In the genomic region with DNA sequence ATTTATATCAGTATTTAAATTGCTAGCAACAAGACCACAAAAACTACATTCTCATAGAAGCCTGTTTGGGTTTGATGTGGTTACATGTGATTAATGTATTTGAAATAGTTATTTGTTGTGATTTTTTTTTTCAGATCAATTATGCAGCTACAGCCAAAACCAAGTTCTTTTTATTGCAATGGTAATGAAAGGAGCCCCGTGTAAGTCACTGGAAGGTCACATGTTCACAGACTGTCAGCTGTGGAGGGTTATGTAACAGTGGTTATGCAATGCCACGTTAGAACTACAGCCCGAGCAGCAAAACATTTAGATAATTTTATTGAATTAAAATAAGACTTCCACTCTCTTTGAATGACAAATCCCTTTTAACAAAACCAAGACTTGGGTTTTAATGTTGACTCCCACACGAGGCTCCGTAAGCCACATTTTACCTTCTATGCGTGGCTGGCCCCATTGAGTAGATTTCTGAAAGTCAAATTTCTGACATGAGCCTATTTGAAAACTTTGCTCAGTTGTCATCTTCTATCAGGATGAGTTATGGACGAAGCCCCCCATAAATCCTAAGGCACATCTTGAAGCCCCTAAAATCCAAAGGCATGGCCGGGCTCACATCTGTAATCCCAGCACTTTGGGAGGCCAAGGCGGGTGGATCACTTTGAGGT, we compare ENCODE assay signal across 9 cellular contexts. TPM values are rescaled to one million over a fixed set of nuclear protein-coding genes. Genes with fewer than 3 reads are reported as not detected.
A peak's percentile ranks its signal among the peaks of the same experiment; 100 is the strongest.
DNase-seq lines count a peak whose midpoint lies in the region; ATAC-seq and TF ChIP-seq lines count a peak whose summit lies in the region.
"Had no signal": no experiment of that assay in that cellular context is flagged by ENCODE, and none has a peak within 500 bp of the region (broad histone marks: within the 10 kb centered on the region; RNA-seq: fewer than 3 reads in every experiment).

No MANE protein-coding gene starts in this region.

- ATAC-seq in right lobe of liver = peak; percentile 74 to 89 (median 81)
- no peak for ATAC-seq in GM19397 (IDR thresholded peaks at IDR 0.05; ENCODE audit: unreplicated experiment)
- no peak for ATAC-seq in GM21447 (IDR thresholded peaks at IDR 0.05; ENCODE audit: unreplicated experiment)

- H3K36me3 ChIP-seq in right lobe of liver = peaks cover 0 to 12% (median 6%) of the 10 kb centered on the region in 4 donors

- H3K4me3 ChIP-seq in right lobe of liver = no peak overlapping the region

- DNase-seq in activated naive CD4-positive, alpha-beta T cell treated with Interleukin-2 at 50 U/mL for 16 hours = no peak
- peak in 51 of 61 donors; percentile 21 to 94 (median 64) for DNase-seq in caudate nucleus (lab: John Stamatoyannopoulos, UW)
- peak in 1 of 3 donors; percentile 73 for DNase-seq in right lobe of liver
- DNase-seq in ureter (ENCODE audit: low spot score) = peak; percentile 60
- DNase-seq in LoVo (ENCODE audit: low spot score) = no peak

- intact Hi-C loops in right lobe of liver (cut with DNase I) = loop anchor here in 1 of 2 donors (10.0 kb wide), 1 partner anchor 116 kb away; no protein-coding TSS in a partner anchor

- H3K27me3 ChIP-seq in right lobe of liver = no peaks in the 10 kb centered on the region

- peak overlapping the region; percentile 99 for H3K27ac ChIP-seq in caudate nucleus (ENCODE audit: low read depth, low read length)
- peak overlapping the region; percentile 43 to 77 (median 61) for H3K27ac ChIP-seq in right lobe of liver

- H3K4me1 Mint-ChIP-seq in activated naive CD4-positive, alpha-beta T cell treated with anti-CD3 and anti-CD28 coated beads, Interleukin-2, amount 50 U/mL, for 24 hours = peaks cover 43% of the 10 kb centered on the region

- TF ChIP-seq CTCF in right lobe of liver (IDR thresholded peaks at IDR 0.05) = no peak

- peaks cover 0 to 23% (median 8%) of the 10 kb centered on the region in 4 donors for H3K4me1 ChIP-seq in right lobe of liver

- no peak for TF ChIP-seq POLR2A in right lobe of liver (IDR thresholded peaks at IDR 0.05)

- no peaks in the 10 kb centered on the region for H3K9me3 Mint-ChIP-seq in activated naive CD4-positive, alpha-beta T cell treated with anti-CD3 and anti-CD28 coated beads, Interleukin-2, amount 50 U/mL, for 24 hours
- H3K9me3 Mint-ChIP-seq: T-helper 1 cell treated with Interleukin-12 subunit alpha and Interleukin-12 subunit beta and Interleukin-4 antibody, amounts not matched to agents 30 μg/mL and 1 μg/mL, for 36 hours had no signal

- WGBS in right lobe of liver (ENCODE audit: insufficient coverage, low coverage, low lambda C conversion rate, missing lambda C conversion rate) = 18% methylated on average over 9 of the region's 9 CpGs

- no peaks in the 10 kb centered on the region for H3K27me3 Mint-ChIP-seq in activated naive CD4-positive, alpha-beta T cell treated with anti-CD3 and anti-CD28 coated beads, Interleukin-2, amount 50 U/mL, for 24 hours

- H3K9me3 ChIP-seq in right lobe of liver = no peaks in the 10 kb centered on the region

- H3K4me3 Mint-ChIP-seq in activated naive CD4-positive, alpha-beta T cell treated with anti-CD3 and anti-CD28 coated beads, Interleukin-2, amount 50 U/mL, for 24 hours = peak overlapping the region; percentile 8
- H3K4me3 Mint-ChIP-seq: T-helper 1 cell treated with Interleukin-12 subunit alpha and Interleukin-12 subunit beta and Interleukin-4 antibody, amounts not matched to agents 30 μg/mL and 1 μg/mL, for 36 hours had no signal

- H3K27ac Mint-ChIP-seq in activated naive CD4-positive, alpha-beta T cell treated with anti-CD3 and anti-CD28 coated beads, Interleukin-2, amount 50 U/mL, for 24 hours = peak overlapping the region; percentile 59
- H3K27ac Mint-ChIP-seq: T-helper 1 cell treated with Interleukin-12 subunit alpha and Interleukin-12 subunit beta and Interleukin-4 antibody, amounts not matched to agents 30 μg/mL and 1 μg/mL, for 36 hours had no signal

- peaks cover 10% of the 10 kb centered on the region for H3K36me3 Mint-ChIP-seq in activated naive CD4-positive, alpha-beta T cell treated with anti-CD3 and anti-CD28 coated beads, Interleukin-2, amount 50 U/mL, for 24 hours

RNA-seq across cellular contexts. Expression of gene SEC14L1, which starts 41.8 kb away (rescaled TPM):
- total RNA-seq in right lobe of liver (10 to 100 TPM; 21.5 to 44.4 (median 24.9) TPM), ureter (66.7 TPM)

Comparison
In these comparisons a context has a peak if more than half of its experiments do, and no peak if none do; other contexts are left out.
1. DNase-seq: peak in caudate nucleus (51 of 61) and ureter (single experiment); none in activated naive CD4-positive, alpha-beta T cell treated with Interleukin-2 at 50 U/mL for 16 hours (single experiment) and LoVo (single experiment).
2. ATAC-seq: peak in right lobe of liver (4 of 4); none in GM19397 (single experiment) and GM21447 (single experiment).